In genomic region chr11:118068945-118069612, GRCh38 we compare ENCODE assay signal across 1 cellular context.
TF ChIP-seq lines count a peak whose summit lies in the region.

No MANE protein-coding gene starts in this region.

TF ChIP-seq in H1, 55 proteins besides CTCF, POLR2A, EP300 and RAD21:
- no peak for TF ChIP-seq SAP30 (IDR thresholded peaks at IDR 0.05; ENCODE audit: insufficient read depth, insufficient replicate concordance, low read length)
- no peak for TF ChIP-seq CREB1 (IDR thresholded peaks at IDR 0.05)
- no peak for TF ChIP-seq RNF2 (IDR thresholded peaks at IDR 0.05; ENCODE audit: borderline replicate concordance, low read depth, low read length, missing control alignments, poor library complexity, severe bottlenecking)
- no peak for TF ChIP-seq BCL11A (IDR thresholded peaks at IDR 0.05; ENCODE audit: low read depth in 2 of 2, low read length in 2 of 2)
- TF ChIP-seq CHD7 (IDR thresholded peaks at IDR 0.05; ENCODE audit: insufficient replicate concordance, low read length) = no peak
- no peak for TF ChIP-seq RBBP5 (IDR thresholded peaks at IDR 0.05; ENCODE audit: borderline replicate concordance, low read depth, low read length)
- TF ChIP-seq CBX8 (IDR thresholded peaks at IDR 0.05; ENCODE audit: borderline replicate concordance, low read depth, low read length) = no peak
- no peak for TF ChIP-seq JUND (IDR thresholded peaks at IDR 0.05; ENCODE audit: low read length)
- TF ChIP-seq KDM5A (IDR thresholded peaks at IDR 0.05; ENCODE audit: low read length) = no peak
- no peak for TF ChIP-seq MAX (IDR thresholded peaks at IDR 0.05)
- TF ChIP-seq GTF2F1 (IDR thresholded peaks at IDR 0.05; ENCODE audit: borderline replicate concordance, low read depth, low read length) = no peak
- no peak for TF ChIP-seq SP1 (IDR thresholded peaks at IDR 0.05; ENCODE audit: low read depth, low read length)
- TF ChIP-seq HDAC2 (IDR thresholded peaks at IDR 0.05; ENCODE audit: borderline replicate concordance in 1 of 2, low read depth in 2 of 2, low read length in 2 of 2) = no peak
- TF ChIP-seq NANOG (IDR thresholded peaks at IDR 0.05; ENCODE audit: insufficient read depth, low read depth, low read length, poor library complexity, severe bottlenecking) = no peak
- no peak for TF ChIP-seq SIN3A (conservative IDR thresholded peaks at IDR 0.05 in 1 of 2, IDR thresholded peaks at IDR 0.05 in 1 of 2; ENCODE audit: low read depth in 1 of 2, low read length in 2 of 2)
- TF ChIP-seq CEBPB (IDR thresholded peaks at IDR 0.05; ENCODE audit: low read depth, low read length) = no peak
- no peak for TF ChIP-seq SP2 (IDR thresholded peaks at IDR 0.05; ENCODE audit: low read length)
- TF ChIP-seq KDM1A (IDR thresholded peaks at IDR 0.05; ENCODE audit: borderline replicate concordance, low read length) = no peak
- no peak for TF ChIP-seq YY1 (IDR thresholded peaks at IDR 0.05; ENCODE audit: low read depth, low read length)
- TF ChIP-seq PHF8 (conservative IDR thresholded peaks at IDR 0.05; ENCODE audit: low read depth, low read length) = no peak
